ENCODE assay signal across 18 cellular contexts in the genomic region with DNA sequence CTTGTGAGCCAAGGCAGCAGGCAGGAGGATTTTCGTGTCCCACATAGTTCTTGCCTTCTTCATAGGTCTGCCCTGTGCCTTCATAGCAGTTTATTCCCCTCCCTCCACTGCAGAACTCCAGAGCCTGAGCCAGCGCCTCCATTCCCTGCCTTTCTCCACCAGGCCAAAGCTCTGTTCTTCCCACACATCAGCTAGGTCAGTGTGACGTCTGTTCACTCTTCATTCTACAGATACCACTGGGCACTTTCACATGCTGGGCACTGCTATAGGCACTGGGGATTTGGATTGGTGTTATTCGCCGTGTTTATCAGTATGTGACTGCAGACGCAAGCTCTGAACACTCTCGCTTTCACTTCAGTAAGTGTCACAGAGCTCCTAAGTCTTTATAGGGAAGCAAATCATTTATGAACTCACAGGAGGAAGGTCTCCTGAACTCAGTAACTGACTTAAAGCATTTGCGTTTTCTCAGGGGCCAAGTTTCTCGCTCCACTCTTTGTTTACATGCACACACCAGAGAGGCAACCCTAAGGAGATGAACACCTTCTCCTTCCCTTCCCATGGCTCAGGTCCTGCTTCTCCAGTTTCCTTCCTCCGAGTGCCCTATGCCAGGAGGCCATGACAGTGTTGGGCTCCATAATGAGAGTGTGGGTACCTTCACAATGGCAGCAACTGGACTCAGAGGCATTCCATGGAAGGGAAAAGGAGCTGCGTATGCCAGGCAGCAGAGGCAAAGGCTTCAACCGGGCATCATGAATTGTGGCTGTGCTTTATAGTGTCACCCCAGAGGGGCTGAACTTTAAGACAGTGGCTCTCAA. TPM values are rescaled to one million over a fixed set of nuclear protein-coding genes. Genes with fewer than 3 reads are reported as not detected.
DNase-seq lines count a peak whose midpoint lies in the region; ATAC-seq and TF ChIP-seq lines count a peak whose summit lies in the region.
"Had no signal": no experiment of that assay in that cellular context is flagged by ENCODE, and none has a peak within 500 bp of the region (broad histone marks: within the 10 kb centered on the region; RNA-seq: fewer than 3 reads in every experiment).

No MANE protein-coding gene starts in this region.

- no peaks in the 10 kb centered on the region for H3K27me3 Mint-ChIP-seq in stimulated activated memory B cell treated with anti-CD40 and anti-IgM and Interleukin-4, amounts not matched to agents 10 μg/mL and 1 μg/mL and 100 μg/mL, for 72 hours

- no peak overlapping the region for H3K4me3 Mint-ChIP-seq in stimulated activated memory B cell treated with anti-CD40 and anti-IgM and Interleukin-4, amounts not matched to agents 10 μg/mL and 1 μg/mL and 100 μg/mL, for 72 hours
- H3K4me3 Mint-ChIP-seq: CD8-positive, alpha-beta T cell; naive thymus-derived CD4-positive, alpha-beta T cell; WTC11 had no signal

- H3K27ac Mint-ChIP-seq in stimulated activated memory B cell treated with anti-CD40 and anti-IgM and Interleukin-4, amounts not matched to agents 10 μg/mL and 1 μg/mL and 100 μg/mL, for 72 hours = peak overlapping the region; percentile 37
- H3K27ac Mint-ChIP-seq: CD8-positive, alpha-beta T cell; naive thymus-derived CD4-positive, alpha-beta T cell; WTC11 had no signal

- peaks cover 10% of the 10 kb centered on the region for H3K4me1 ChIP-seq in right cardiac atrium (ENCODE audit: control insufficient read depth, insufficient read depth, low read length)

- intact Hi-C loops in right cardiac atrium (cut with DNase I) = loop anchor here (5.0 to 10.0 kb wide), 3 partner anchors 178 to 406 kb away; a partner anchor contains a TSS

- H3K4me3 ChIP-seq in right cardiac atrium (ENCODE audit: low read length) = no peak overlapping the region
- H3K4me3 ChIP-seq: skin epidermis had no signal

- H3K27me3 ChIP-seq in right cardiac atrium (ENCODE audit: control insufficient read depth, insufficient read depth) = no peaks in the 10 kb centered on the region

- 55% methylated on average over 12 of the region's 12 CpGs for WGBS in right cardiac atrium

- ATAC-seq in right cardiac atrium (peak; percentile 38 to 45), SK-N-SH treated with all-trans-retinoic acid at 6 μM for 48 hours (no peak)
- no peak for ATAC-seq in stimulated activated memory B cell treated with anti-CD40 and anti-IgM and Interleukin-4, amounts not matched to agents 10 μg/mL and 1 μg/mL and 100 μg/mL, for 72 hours
- ATAC-seq: CD8-positive, alpha-beta T cell; naive thymus-derived CD4-positive, alpha-beta T cell; WTC11 had no signal

- H3K9me3 Mint-ChIP-seq in stimulated activated memory B cell treated with anti-CD40 and anti-IgM and Interleukin-4, amounts not matched to agents 10 μg/mL and 1 μg/mL and 100 μg/mL, for 72 hours = no peaks in the 10 kb centered on the region
- H3K9me3 Mint-ChIP-seq: CD8-positive, alpha-beta T cell; naive thymus-derived CD4-positive, alpha-beta T cell had no signal

- H3K9me3 ChIP-seq in right cardiac atrium (ENCODE audit: control insufficient read depth, low read length) = no peaks in the 10 kb centered on the region

- H3K27ac ChIP-seq in caudate nucleus (ENCODE audit: low read depth, low read length) (peak overlapping the region; percentile 19), right cardiac atrium (ENCODE audit: low read length) (peak overlapping the region; percentile 90)
- H3K27ac ChIP-seq: 22Rv1 had no signal

- peaks cover 17% of the 10 kb centered on the region for H3K36me3 Mint-ChIP-seq in stimulated activated memory B cell treated with anti-CD40 and anti-IgM and Interleukin-4, amounts not matched to agents 10 μg/mL and 1 μg/mL and 100 μg/mL, for 72 hours
- H3K36me3 Mint-ChIP-seq: WTC11 had no signal

- peak; percentile 31 for DNase-seq in NOMO-1 treated with DMSO at 0.1 percent for 48 hours (lab: John Stamatoyannopoulos, UW; ENCODE audit: unreplicated experiment)
- DNase-seq in NOMO-1 treated with dmso at 0.1 percent for 144 hours (lab: John Stamatoyannopoulos, UW; ENCODE audit: unreplicated experiment) = no peak
- no peak for DNase-seq in caudate nucleus (lab: John Stamatoyannopoulos, UW)
- no peak for DNase-seq in right cardiac atrium
- no peak for DNase-seq in NCI-H1694 (lab: John Stamatoyannopoulos, UW)
- DNase-seq in GM03348 (ENCODE audit: low spot score) = no peak
- DNase-seq: activated T-cell treated with anti-CD3 and anti-CD28 coated beads, Interleukin-2, amount 50 U/mL, for 1 hour; amygdala; dermis blood vessel endothelial cell; naive thymus-derived CD4-positive, alpha-beta T cell; NCI-H1436; NCI-H69 had no signal

- H3K4me1 Mint-ChIP-seq in stimulated activated memory B cell treated with anti-CD40 and anti-IgM and Interleukin-4, amounts not matched to agents 10 μg/mL and 1 μg/mL and 100 μg/mL, for 72 hours = peaks cover 8% of the 10 kb centered on the region

TF ChIP-seq in SK-N-SH treated with all-trans-retinoic acid at 6 μM for 48 hours, 23 proteins besides CTCF, POLR2A, EP300 and RAD21 (continues in another document):
- TF ChIP-seq ZC3H10 (CRISPR knock-in tag; IDR thresholded peaks at IDR 0.05) (no peak), ZNF70 (CRISPR knock-in tag; IDR thresholded peaks at IDR 0.05) (no peak), CSDC2 (CRISPR knock-in tag; IDR thresholded peaks at IDR 0.05) (no peak), ESRRG (CRISPR knock-in tag; IDR thresholded peaks at IDR 0.05) (no peak), TOX (CRISPR knock-in tag; IDR thresholded peaks at IDR 0.05; ENCODE audit: borderline replicate concordance) (no peak), ZNF8 (CRISPR knock-in tag; IDR thresholded peaks at IDR 0.05) (no peak), SNAI2 (CRISPR knock-in tag; IDR thresholded peaks at IDR 0.05) (no peak), OSR1 (CRISPR knock-in tag; IDR thresholded peaks at IDR 0.05) (no peak), ZFP3 (CRISPR knock-in tag; IDR thresholded peaks at IDR 0.05) (no peak), PPARA (CRISPR knock-in tag; IDR thresholded peaks at IDR 0.05; ENCODE audit: borderline replicate concordance) (no peak), GLIS3 (CRISPR knock-in tag; IDR thresholded peaks at IDR 0.05) (no peak)
- TF ChIP-seq, protein P1, sequence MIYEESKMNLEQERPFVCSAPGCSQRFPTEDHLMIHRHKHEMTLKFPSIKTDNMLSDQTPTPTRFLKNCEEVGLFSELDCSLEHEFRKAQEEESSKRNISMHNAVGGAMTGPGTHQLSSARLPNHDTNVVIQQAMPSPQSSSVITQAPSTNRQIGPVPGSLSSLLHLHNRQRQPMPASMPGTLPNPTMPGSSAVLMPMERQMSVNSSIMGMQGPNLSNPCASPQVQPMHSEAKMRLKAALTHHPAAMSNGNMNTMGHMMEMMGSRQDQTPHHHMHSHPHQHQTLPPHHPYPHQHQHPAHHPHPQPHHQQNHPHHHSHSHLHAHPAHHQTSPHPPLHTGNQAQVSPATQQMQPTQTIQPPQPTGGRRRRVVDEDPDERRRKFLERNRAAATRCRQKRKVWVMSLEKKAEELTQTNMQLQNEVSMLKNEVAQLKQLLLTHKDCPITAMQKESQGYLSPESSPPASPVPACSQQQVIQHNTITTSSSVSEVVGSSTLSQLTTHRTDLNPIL (CRISPR knock-in tag; IDR thresholded peaks at IDR 0.05; ENCODE audit: low read depth) = no peak
- TF ChIP-seq, protein P2, sequence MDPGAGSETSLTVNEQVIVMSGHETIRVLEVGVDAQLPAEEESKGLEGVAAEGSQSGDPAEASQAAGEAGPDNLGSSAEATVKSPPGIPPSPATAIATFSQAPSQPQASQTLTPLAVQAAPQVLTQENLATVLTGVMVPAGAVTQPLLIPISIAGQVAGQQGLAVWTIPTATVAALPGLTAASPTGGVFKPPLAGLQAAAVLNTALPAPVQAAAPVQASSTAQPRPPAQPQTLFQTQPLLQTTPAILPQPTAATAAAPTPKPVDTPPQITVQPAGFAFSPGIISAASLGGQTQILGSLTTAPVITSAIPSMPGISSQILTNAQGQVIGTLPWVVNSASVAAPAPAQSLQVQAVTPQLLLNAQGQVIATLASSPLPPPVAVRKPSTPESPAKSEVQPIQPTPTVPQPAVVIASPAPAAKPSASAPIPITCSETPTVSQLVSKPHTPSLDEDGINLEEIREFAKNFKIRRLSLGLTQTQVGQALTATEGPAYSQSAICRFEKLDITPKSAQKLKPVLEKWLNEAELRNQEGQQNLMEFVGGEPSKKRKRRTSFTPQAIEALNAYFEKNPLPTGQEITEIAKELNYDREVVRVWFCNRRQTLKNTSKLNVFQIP (CRISPR knock-in tag; IDR thresholded peaks at IDR 0.05; ENCODE audit: borderline replicate concordance, low read depth) = no peak
- TF ChIP-seq, protein P3, sequence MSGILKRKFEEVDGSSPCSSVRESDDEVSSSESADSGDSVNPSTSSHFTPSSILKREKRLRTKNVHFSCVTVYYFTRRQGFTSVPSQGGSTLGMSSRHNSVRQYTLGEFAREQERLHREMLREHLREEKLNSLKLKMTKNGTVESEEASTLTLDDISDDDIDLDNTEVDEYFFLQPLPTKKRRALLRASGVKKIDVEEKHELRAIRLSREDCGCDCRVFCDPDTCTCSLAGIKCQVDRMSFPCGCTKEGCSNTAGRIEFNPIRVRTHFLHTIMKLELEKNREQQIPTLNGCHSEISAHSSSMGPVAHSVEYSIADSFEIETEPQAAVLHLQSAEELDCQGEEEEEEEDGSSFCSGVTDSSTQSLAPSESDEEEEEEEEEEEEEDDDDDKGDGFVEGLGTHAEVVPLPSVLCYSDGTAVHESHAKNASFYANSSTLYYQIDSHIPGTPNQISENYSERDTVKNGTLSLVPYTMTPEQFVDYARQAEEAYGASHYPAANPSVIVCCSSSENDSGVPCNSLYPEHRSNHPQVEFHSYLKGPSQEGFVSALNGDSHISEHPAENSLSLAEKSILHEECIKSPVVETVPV (CRISPR knock-in tag; IDR thresholded peaks at IDR 0.05) = no peak
- TF ChIP-seq, protein P4, sequence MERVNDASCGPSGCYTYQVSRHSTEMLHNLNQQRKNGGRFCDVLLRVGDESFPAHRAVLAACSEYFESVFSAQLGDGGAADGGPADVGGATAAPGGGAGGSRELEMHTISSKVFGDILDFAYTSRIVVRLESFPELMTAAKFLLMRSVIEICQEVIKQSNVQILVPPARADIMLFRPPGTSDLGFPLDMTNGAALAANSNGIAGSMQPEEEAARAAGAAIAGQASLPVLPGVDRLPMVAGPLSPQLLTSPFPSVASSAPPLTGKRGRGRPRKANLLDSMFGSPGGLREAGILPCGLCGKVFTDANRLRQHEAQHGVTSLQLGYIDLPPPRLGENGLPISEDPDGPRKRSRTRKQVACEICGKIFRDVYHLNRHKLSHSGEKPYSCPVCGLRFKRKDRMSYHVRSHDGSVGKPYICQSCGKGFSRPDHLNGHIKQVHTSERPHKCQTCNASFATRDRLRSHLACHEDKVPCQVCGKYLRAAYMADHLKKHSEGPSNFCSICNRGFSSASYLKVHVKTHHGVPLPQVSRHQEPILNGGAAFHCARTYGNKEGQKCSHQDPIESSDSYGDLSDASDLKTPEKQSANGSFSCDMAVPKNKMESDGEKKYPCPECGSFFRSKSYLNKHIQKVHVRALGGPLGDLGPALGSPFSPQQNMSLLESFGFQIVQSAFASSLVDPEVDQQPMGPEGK (CRISPR knock-in tag; IDR thresholded peaks at IDR 0.05; ENCODE audit: borderline replicate concordance) = no peak

RNA-seq across cellular contexts. Expression of a gene that starts 6.3 kb away (rescaled TPM):
- 10 to 100 TPM; 32.8 to 35.1 (median 34.8) TPM for total RNA-seq in right cardiac atrium
- 28.0 TPM for polyA plus RNA-seq in right cardiac atrium

RNA-seq across cellular contexts. Expression of a gene that starts 49.8 kb away (rescaled TPM):
- total RNA-seq in right cardiac atrium = 1 to 10 TPM in 2 of 4 donors, under 1 TPM in 2; 0.45 to 1.5 (median 0.90) TPM
- polyA plus RNA-seq in right cardiac atrium = 1.1 TPM
- total RNA-seq: dermis blood vessel endothelial cell, WTC11 had no signal

RNA-seq across cellular contexts. Expression of a gene that starts 59.1 kb away (rescaled TPM):
- 10 to 100 TPM; 14.8 to 61.8 (median 40.7) TPM for total RNA-seq in right cardiac atrium
- polyA plus RNA-seq in right cardiac atrium = 29.3 TPM

Comparison
In these comparisons a context has a peak if more than half of its experiments do, and no peak if none do; other contexts are left out.
1. ATAC-seq: peak in right cardiac atrium (2 of 2); none in stimulated activated memory B cell treated with anti-CD40 and anti-IgM and Interleukin-4, amounts not matched to agents 10 μg/mL and 1 μg/mL and 100 μg/mL, for 72 hours (single experiment) and SK-N-SH treated with all-trans-retinoic acid at 6 μM for 48 hours (single experiment).